In genomic region chr12:106434521-106434920, GRCh38 we compare ENCODE assay signal across 19 cellular contexts.
DNase-seq lines count a peak whose midpoint lies in the region; ATAC-seq and TF ChIP-seq lines count a peak whose summit lies in the region.
"Had no signal": no experiment of that assay in that cellular context is flagged by ENCODE, and none has a peak within 500 bp of the region (broad histone marks: within the 10 kb centered on the region; RNA-seq: fewer than 3 reads in every experiment).

No MANE protein-coding gene starts in this region.

- H3K4me3 ChIP-seq in stomach: no peak overlapping the region
- H3K4me3 ChIP-seq: GM12878 had no signal

- H3K36me3 Mint-ChIP-seq in WTC11: no peaks in the 10 kb centered on the region; the same call in none of the 2 replicates

- no peak overlapping the region for H3K27ac ChIP-seq in stomach

- H3K9me3 ChIP-seq in stomach: no peaks in the 10 kb centered on the region
- H3K9me3 ChIP-seq: BE2C had no signal

- H3K9me3 Mint-ChIP-seq in WTC11: no peaks in the 10 kb centered on the region
- H3K9me3 Mint-ChIP-seq: CD8-positive, alpha-beta memory T cell; H9 had no signal

- no peaks in the 10 kb centered on the region for H3K4me1 ChIP-seq in stomach
- H3K4me1 ChIP-seq: BE2C had no signal

- peaks cover 19 to 82% (median 79%) of the 10 kb centered on the region in 4 donors for H3K36me3 ChIP-seq in stomach

- no peaks in the 10 kb centered on the region for H3K27me3 ChIP-seq in stomach
- H3K27me3 ChIP-seq: BE2C had no signal

- intact Hi-C loops in stomach (cut with DNase I; ENCODE audit: low total_unique reads): no loop called here

- no peak overlapping the region for H3K4me3 Mint-ChIP-seq in WTC11
- H3K4me3 Mint-ChIP-seq: CD4-positive, CD25-positive, alpha-beta regulatory T cell; CD8-positive, alpha-beta memory T cell; H9 had no signal

- H3K27me3 Mint-ChIP-seq in WTC11 (ENCODE audit: low read depth): no peaks in the 10 kb centered on the region
- H3K27me3 Mint-ChIP-seq: CD4-positive, CD25-positive, alpha-beta regulatory T cell; CD8-positive, alpha-beta memory T cell had no signal

- TF ChIP-seq CTCF in WTC11 (IDR thresholded peaks at IDR 0.05) (no peak), stomach (IDR thresholded peaks at IDR 0.05) (no peak)

- ATAC-seq in WTC11: no peak
- ATAC-seq: GM12878, HepG2 had no signal

- CTCF ChIA-PET in WTC11 (lab: Charles Lee): interaction anchor here (1.0 kb wide), 1 partner anchor 484 kb away, joined by 3 read pairs; no protein-coding TSS in a partner anchor

- WGBS in stomach, 5 donors: 86 to 97% (median 95%) methylated on average over 4 of the region's 4 CpGs

- no peak for TF ChIP-seq EP300 in stomach (IDR thresholded peaks at IDR 0.05)

- POLR2A ChIA-PET in WTC11 (lab: Charles Lee): interaction anchor here (1.8 kb wide), 1 partner anchor 10 kb away, joined by 3 read pairs; no protein-coding TSS in a partner anchor

- no peak for TF ChIP-seq POLR2A in stomach (IDR thresholded peaks at IDR 0.05)

- H3K27ac Mint-ChIP-seq in WTC11: 0 out of 2 replicates have a peak overlapping the region, but pooled peaks have one; percentile 8
- H3K27ac Mint-ChIP-seq: CD8-positive, alpha-beta memory T cell; H9 had no signal

- no peaks in the 10 kb centered on the region for H3K4me1 Mint-ChIP-seq in WTC11
- H3K4me1 Mint-ChIP-seq: CD4-positive, CD25-positive, alpha-beta regulatory T cell; CD8-positive, alpha-beta memory T cell; H9 had no signal

- DNase-seq in Ammon's horn (ENCODE audit: low spot score) (peak; percentile 9), WTC11 (ENCODE audit: low spot score) (no peak), midbrain (lab: John Stamatoyannopoulos, UW) (peak; percentile 18), superior temporal gyrus (ENCODE audit: extremely low spot score) (peak; percentile 29), NCI-H187 treated with DMSO at 0.1 percent for 48 hours (lab: John Stamatoyannopoulos, UW) (no peak), cerebellum (ENCODE audit: low spot score) (no peak), stomach (no peak)
- DNase-seq: 8988T; BE2C; CD4-positive, CD25-positive, alpha-beta regulatory T cell; CD8-positive, alpha-beta memory T cell; COR-L47; DMS 273 treated with DMSO at 0.1 percent for 48 hours; DMS53; DND-41; EL; H9 had no signal

TF ChIP-seq in WTC11, 78 proteins besides CTCF, POLR2A, EP300 and RAD21:
- TF ChIP-seq FOXP1 (CRISPR knock-in tag; IDR thresholded peaks at IDR 0.05; ENCODE audit: borderline replicate concordance): no peak
- no peak for TF ChIP-seq JAZF1 (CRISPR knock-in tag; IDR thresholded peaks at IDR 0.05)
- no peak for TF ChIP-seq MYBL2 (CRISPR knock-in tag; IDR thresholded peaks at IDR 0.05)
- no peak for TF ChIP-seq AFF4 (CRISPR knock-in tag; IDR thresholded peaks at IDR 0.05; ENCODE audit: borderline replicate concordance)
- TF ChIP-seq TEAD1 (CRISPR knock-in tag; IDR thresholded peaks at IDR 0.05): no peak
- no peak for TF ChIP-seq GTF2I (CRISPR knock-in tag; conservative IDR thresholded peaks at IDR 0.05)
- TF ChIP-seq ZMAT4 (CRISPR knock-in tag; IDR thresholded peaks at IDR 0.05): no peak
- no peak for TF ChIP-seq EMX1 (CRISPR knock-in tag; IDR thresholded peaks at IDR 0.05)
- TF ChIP-seq, protein P1, sequence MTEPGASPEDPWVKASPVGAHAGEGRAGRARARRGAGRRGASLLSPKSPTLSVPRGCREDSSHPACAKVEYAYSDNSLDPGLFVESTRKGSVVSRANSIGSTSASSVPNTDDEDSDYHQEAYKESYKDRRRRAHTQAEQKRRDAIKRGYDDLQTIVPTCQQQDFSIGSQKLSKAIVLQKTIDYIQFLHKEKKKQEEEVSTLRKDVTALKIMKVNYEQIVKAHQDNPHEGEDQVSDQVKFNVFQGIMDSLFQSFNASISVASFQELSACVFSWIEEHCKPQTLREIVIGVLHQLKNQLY (CRISPR knock-in tag; IDR thresholded peaks at IDR 0.05): no peak
- no peak for TF ChIP-seq ATF1 (CRISPR knock-in tag; IDR thresholded peaks at IDR 0.05)
- TF ChIP-seq ZNF121 (CRISPR knock-in tag; IDR thresholded peaks at IDR 0.05): no peak
- TF ChIP-seq, protein P2, sequence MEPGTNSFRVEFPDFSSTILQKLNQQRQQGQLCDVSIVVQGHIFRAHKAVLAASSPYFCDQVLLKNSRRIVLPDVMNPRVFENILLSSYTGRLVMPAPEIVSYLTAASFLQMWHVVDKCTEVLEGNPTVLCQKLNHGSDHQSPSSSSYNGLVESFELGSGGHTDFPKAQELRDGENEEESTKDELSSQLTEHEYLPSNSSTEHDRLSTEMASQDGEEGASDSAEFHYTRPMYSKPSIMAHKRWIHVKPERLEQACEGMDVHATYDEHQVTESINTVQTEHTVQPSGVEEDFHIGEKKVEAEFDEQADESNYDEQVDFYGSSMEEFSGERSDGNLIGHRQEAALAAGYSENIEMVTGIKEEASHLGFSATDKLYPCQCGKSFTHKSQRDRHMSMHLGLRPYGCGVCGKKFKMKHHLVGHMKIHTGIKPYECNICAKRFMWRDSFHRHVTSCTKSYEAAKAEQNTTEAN (CRISPR knock-in tag; IDR thresholded peaks at IDR 0.05): no peak
- no peak for TF ChIP-seq ZNF263 (CRISPR knock-in tag; IDR thresholded peaks at IDR 0.05; ENCODE audit: low read depth)

Comparison
In these comparisons a context has a peak if more than half of its experiments do, and no peak if none do; other contexts are left out.
1. DNase-seq: peak in Ammon's horn (single experiment), midbrain (single experiment) and superior temporal gyrus (single experiment); none in WTC11 (single experiment), NCI-H187 treated with DMSO at 0.1 percent for 48 hours (single experiment), cerebellum (single experiment) and stomach (single experiment).